In genomic region chr22:41917906-41918791, GRCh38 we compare ENCODE assay signal across 9 cellular contexts. TPM values are rescaled to one million over a fixed set of nuclear protein-coding genes. Genes with fewer than 3 reads are reported as not detected.
DNase-seq lines count a peak whose midpoint lies in the region; ATAC-seq and TF ChIP-seq lines count a peak whose summit lies in the region.
"Had no signal": no experiment of that assay in that cellular context is flagged by ENCODE, and none has a peak within 500 bp of the region (broad histone marks: within the 10 kb centered on the region; RNA-seq: fewer than 3 reads in every experiment).

No MANE protein-coding gene starts in this region.

- H3K4me3 ChIP-seq in AG10803 (ENCODE audit: low read length), result no peak overlapping the region
- H3K4me3 ChIP-seq in Panc1 (ENCODE audit: low read depth in 2 of 2, low read length in 2 of 2), result no peak overlapping the region
- no peak overlapping the region for H3K4me3 ChIP-seq in fibroblast of pulmonary artery (replicated peaks; ENCODE audit: low read depth, low read length)

- no peak overlapping the region for H3K4me3 Mint-ChIP-seq in glutamatergic neuron (ENCODE audit: unreplicated experiment)

- H3K9me3 ChIP-seq in Panc1 (ENCODE audit: control insufficient read depth, insufficient read depth, low read depth, low read length), result no peaks in the 10 kb centered on the region

- no peaks in the 10 kb centered on the region; the same call in 1 of the 2 replicates for H3K4me1 ChIP-seq in Panc1 (ENCODE audit: control insufficient read depth, insufficient read depth, low read length)

- intact Hi-C loops in Panc1 (cut with micrococcal nuclease; ENCODE audit: unreplicated experiment), result no loop called here

- H3K4me1 Mint-ChIP-seq in glutamatergic neuron (ENCODE audit: low read depth, unreplicated experiment), result peaks cover 2% of the 10 kb centered on the region

- in situ Hi-C loops in Panc1 (cut with HindIII; ENCODE audit: low pct_unique_long_range_greater_than_20kb, low sequenced_read_pairs), result no loop called here

- peaks cover 5% of the 10 kb centered on the region for H3K9me3 Mint-ChIP-seq in glutamatergic neuron (ENCODE audit: unreplicated experiment)

- no peak overlapping the region for H3K27ac ChIP-seq in Panc1 (ENCODE audit: low read length)

- no TSS peak for BruUV-seq in Panc1 (replicated peaks; lab: Mats Ljungman, UMichigan)

- DNase-seq in AG10803 (ENCODE audit: low read depth) (peak; percentile 25), GM10266 (ENCODE audit: extremely low spot score) (peak; percentile 53), Panc1 (ENCODE audit: low read depth, low spot score) (no peak), fibroblast of pulmonary artery (ENCODE audit: low read depth) (peak; percentile 72), ureter (ENCODE audit: low spot score) (peak; percentile 74), NCI-H2107 (lab: John Stamatoyannopoulos, UW) (no peak), glutamatergic neuron (no peak)

- ATAC-seq in Panc1, result peak; percentile 32; the same call in 1 of the 2 replicates
- no peak for ATAC-seq in activated CD4-positive, CD25-positive, alpha-beta regulatory T cell treated with anti-CD3 and anti-CD28 coated beads, Interleukin-2, amount 50 U/mL, for 24 hours

- POLR2A ChIA-PET in Panc1 (lab: Charles Lee), result no interaction called here

- peaks cover 22% of the 10 kb centered on the region for H3K27me3 Mint-ChIP-seq in glutamatergic neuron (ENCODE audit: unreplicated experiment)

- H3K27ac Mint-ChIP-seq in glutamatergic neuron (ENCODE audit: unreplicated experiment), result no peak overlapping the region

- TF ChIP-seq CTCF in AG10803 (conservative IDR thresholded peaks at IDR 0.05; ENCODE audit: low read length) (no peak), GM10266 (IDR thresholded peaks at IDR 0.05; ENCODE audit: control insufficient read depth, insufficient read depth, low read depth, missing control alignments) (no peak), Panc1 (IDR thresholded peaks at IDR 0.05) (no peak), fibroblast of pulmonary artery (IDR thresholded peaks at IDR 0.05; ENCODE audit: low read length, missing control alignments) (no peak), glutamatergic neuron (IDR thresholded peaks at IDR 0.05; ENCODE audit: partially characterized antibody, unreplicated experiment) (no peak)

- H3K36me3 ChIP-seq in Panc1 (ENCODE audit: control insufficient read depth, insufficient read depth, low read length), result no peaks in the 10 kb centered on the region

- CTCF ChIA-PET in Panc1 (lab: Charles Lee), result no interaction called here

- no peaks in the 10 kb centered on the region for H3K36me3 Mint-ChIP-seq in glutamatergic neuron (ENCODE audit: unreplicated experiment)

- H3K27me3 ChIP-seq in Panc1 (ENCODE audit: control insufficient read depth, insufficient read depth, low read length), result no peaks in the 10 kb centered on the region

RNA-seq across cellular contexts. Expression of gene SHISA8, which starts 3.3 kb away (rescaled TPM):
- 0.62 TPM for total RNA-seq in Panc1 (2021; ENCODE audit: unreplicated experiment)
- polyA plus RNA-seq in Panc1 (2012; ENCODE audit: insufficient read length), result not detected
- total RNA-seq in ureter, result not detected
- not detected for total RNA-seq in glutamatergic neuron (ENCODE audit: unreplicated experiment)
- polyA plus RNA-seq: adipose tissue had no signal

RNA-seq across cellular contexts. Expression of gene TNFRSF13C, which starts 8.5 kb away (rescaled TPM):
- 1.0 TPM for total RNA-seq in Panc1 (2021; ENCODE audit: unreplicated experiment)
- 0.18 TPM for polyA plus RNA-seq in Panc1 (2012; ENCODE audit: insufficient read length)
- total RNA-seq in ureter, result 0.36 TPM
- 0.37 TPM for total RNA-seq in glutamatergic neuron (ENCODE audit: unreplicated experiment)

RNA-seq across cellular contexts. Expression of gene CENPM, which starts 28.8 kb away (rescaled TPM):
- total RNA-seq in Panc1 (2021; ENCODE audit: unreplicated experiment) (39.8 TPM), ureter (1.2 TPM), glutamatergic neuron (ENCODE audit: unreplicated experiment) (3.4 TPM)
- 25.3 TPM for polyA plus RNA-seq in Panc1 (2012; ENCODE audit: insufficient read length)

RNA-seq across cellular contexts. Expression of gene SEPTIN3, which starts 51.1 kb away (rescaled TPM):
- total RNA-seq in Panc1 (2021; ENCODE audit: unreplicated experiment) (3.9 TPM), ureter (0.99 TPM), glutamatergic neuron (ENCODE audit: unreplicated experiment) (216 TPM)
- 3.9 TPM for polyA plus RNA-seq in Panc1 (2012; ENCODE audit: insufficient read length)

Comparison
In these comparisons a context has a peak if more than half of its experiments do, and no peak if none do; other contexts are left out.
1. DNase-seq: peak in AG10803 (single experiment), GM10266 (single experiment), fibroblast of pulmonary artery (single experiment) and ureter (single experiment); none in Panc1 (single experiment), NCI-H2107 (single experiment) and glutamatergic neuron (single experiment).